Comparison of ENCODE assay signal across 8 cellular contexts in genomic region chr6:157323924-157324276, GRCh38. TPM values are rescaled to one million over a fixed set of nuclear protein-coding genes. Genes with fewer than 3 reads are reported as not detected.
DNase-seq lines count a peak whose midpoint lies in the region; TF ChIP-seq lines count a peak whose summit lies in the region.

No MANE protein-coding gene starts in this region.

- H3K9me3 Mint-ChIP-seq in HFFc6 = no peaks in the 10 kb centered on the region

- H3K36me3 Mint-ChIP-seq in HFFc6 (ENCODE audit: low read depth) = peaks cover 5% of the 10 kb centered on the region; the same call in 1 of the 2 replicates

- DNase-seq in GM04503 (ENCODE audit: low read depth) (peak; percentile 42), HFFc6 (peak; percentile 84), RKO (ENCODE audit: low spot score) (peak; percentile 91), brain pericyte (ENCODE audit: low read depth, low spot score) (peak; percentile 43), smooth muscle cell of the brain vasculature (ENCODE audit: low read depth, low spot score) (peak; percentile 68), OCI-M1 (lab: John Stamatoyannopoulos, UW) (no peak), NCI-H446 treated with DMSO at 0.1 percent for 48 hours (lab: John Stamatoyannopoulos, UW) (no peak)

- TF ChIP-seq CTCF in HFFc6 (IDR thresholded peaks at IDR 0.05) = no peak

- H3K4me1 ChIP-seq in iPS-20b (ENCODE audit: insufficient read depth, low read length) = peaks cover 3% of the 10 kb centered on the region; the same call in 1 of the 2 replicates

- H3K9ac ChIP-seq in iPS-20b (ENCODE audit: low read depth, low read length) = peak overlapping the region; percentile 90

- no peaks in the 10 kb centered on the region for H3K27me3 Mint-ChIP-seq in HFFc6 (ENCODE audit: insufficient read depth)

- peaks cover 16% of the 10 kb centered on the region; the same call in 1 of the 2 replicates for H3K36me3 ChIP-seq in iPS-20b (ENCODE audit: insufficient read depth, low read depth, low read length)

- peaks cover 12% of the 10 kb centered on the region for H3K27me3 ChIP-seq in iPS-20b (ENCODE audit: insufficient read depth, low read length)

- H3K4me1 Mint-ChIP-seq in HFFc6 (ENCODE audit: low read depth) = peaks cover 54% of the 10 kb centered on the region

- H3K27ac ChIP-seq in iPS-20b (ENCODE audit: low read length) = peak overlapping the region; percentile 58

- peak overlapping the region; percentile 99 for H3K4me3 ChIP-seq in iPS-20b (ENCODE audit: low read length)

- peak overlapping the region; percentile 92 for H3K27ac Mint-ChIP-seq in HFFc6

- H3K4me3 Mint-ChIP-seq in HFFc6 = peak overlapping the region; percentile 92

- H3K9me3 ChIP-seq in iPS-20b (ENCODE audit: insufficient read depth, low read depth, low read length) = no peaks in the 10 kb centered on the region

RNA-seq across cellular contexts. Expression of gene TMEM242, which starts 0.6 kb away (rescaled TPM):
- total RNA-seq in HFFc6 (2021; fragmentation: NEBNext Ultra II Directional; extraction: Animal tissue kit (Norgen Biotek cat#: 25700)) = 10 to 100 TPM in 4 of 6 experiments, 1 to 10 TPM in 2; 9.4 to 12.8 (median 10.8) TPM

RNA-seq across cellular contexts. Expression of gene ZDHHC14, which starts 57.1 kb away (rescaled TPM):
- 1 to 10 TPM; 5.2 to 6.7 (median 6.0) TPM for total RNA-seq in HFFc6 (2021; fragmentation: NEBNext Ultra II Directional; extraction: Animal tissue kit (Norgen Biotek cat#: 25700))

Comparison
In these comparisons a context has a peak if more than half of its experiments do, and no peak if none do; other contexts are left out.
1. DNase-seq: peak in GM04503 (single experiment), HFFc6 (single experiment), RKO (single experiment), brain pericyte (single experiment) and smooth muscle cell of the brain vasculature (single experiment); none in OCI-M1 (single experiment) and NCI-H446 treated with DMSO at 0.1 percent for 48 hours (single experiment).